ENCODE assay signal across 20 cellular contexts in the genomic region with DNA sequence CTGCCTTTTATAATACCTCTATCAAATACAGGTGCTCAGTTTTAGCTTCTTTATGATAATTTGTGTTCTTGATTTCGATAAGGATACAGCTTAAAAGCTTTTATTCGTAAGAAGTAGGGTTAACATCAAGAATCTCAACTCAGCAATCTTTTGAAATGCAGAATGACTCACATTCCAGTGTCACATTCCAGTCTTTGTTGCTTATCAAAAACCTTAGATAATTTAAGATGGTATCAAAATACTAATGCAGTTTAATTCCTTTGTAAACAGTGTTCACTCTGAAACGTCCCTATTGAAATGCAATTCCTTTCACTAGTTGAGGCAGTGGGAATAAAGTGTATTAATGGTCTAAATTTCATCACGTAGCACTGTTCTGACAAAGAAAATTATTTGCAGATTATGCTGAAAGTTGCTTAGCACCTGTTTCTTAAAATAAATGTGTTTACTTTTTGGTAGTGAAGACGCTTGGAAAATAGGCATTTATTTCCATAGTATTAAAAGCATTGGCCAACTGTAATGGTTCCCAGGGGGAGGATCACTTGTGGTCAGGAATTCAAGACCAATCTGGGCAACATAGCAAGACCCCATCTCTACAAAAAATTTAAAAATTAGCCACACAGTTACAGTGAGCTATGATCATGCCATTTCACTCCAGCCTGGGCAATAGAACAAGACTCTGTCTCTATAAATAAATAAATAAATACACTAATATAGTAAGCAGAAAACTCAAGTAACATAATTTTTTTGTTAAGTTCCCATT. TPM values are rescaled to one million over a fixed set of nuclear protein-coding genes. Genes with fewer than 3 reads are reported as not detected.
A peak's percentile ranks its signal among the peaks of the same experiment; 100 is the strongest.
DNase-seq lines count a peak whose midpoint lies in the region; ATAC-seq and TF ChIP-seq lines count a peak whose summit lies in the region.
"Had no signal": no experiment of that assay in that cellular context is flagged by ENCODE, and none has a peak within 500 bp of the region (broad histone marks: within the 10 kb centered on the region; RNA-seq: fewer than 3 reads in every experiment).

No MANE protein-coding gene starts in this region.

- TF ChIP-seq CTCF in ascending aorta (IDR thresholded peaks at IDR 0.05) = no peak

- no peak overlapping the region for H3K9ac ChIP-seq in HUES48 (ENCODE audit: low read depth, low read length)

- no peaks in the 10 kb centered on the region for H3K27me3 ChIP-seq in HUES48 (ENCODE audit: control insufficient read depth, insufficient read depth, low read length)
- H3K27me3 ChIP-seq in ascending aorta = no peaks in the 10 kb centered on the region
- H3K27me3 ChIP-seq: foreskin keratinocyte had no signal

- H3K9me3 Mint-ChIP-seq in stimulated activated memory B cell treated with anti-CD40 and anti-IgM and Interleukin-4, amounts not matched to agents 10 μg/mL and 1 μg/mL and 100 μg/mL, for 72 hours = no peaks in the 10 kb centered on the region
- H3K9me3 Mint-ChIP-seq: HFFc6 had no signal

- no peaks in the 10 kb centered on the region for H3K36me3 Mint-ChIP-seq in stimulated activated memory B cell treated with anti-CD40 and anti-IgM and Interleukin-4, amounts not matched to agents 10 μg/mL and 1 μg/mL and 100 μg/mL, for 72 hours
- H3K36me3 Mint-ChIP-seq: activated naive CD8-positive, alpha-beta T cell; immature natural killer cell had no signal

- H3K36me3 ChIP-seq in HUES48 (ENCODE audit: control insufficient read depth, insufficient read depth, low read length) (0 out of 2 replicates have a peak, but pooled peaks cover 3% of the 10 kb centered on the region), ascending aorta (peaks cover 0 to 20% of the 10 kb centered on the region in 2 donors)

- ATAC-seq in stimulated activated memory B cell treated with anti-CD40 and anti-IgM and Interleukin-4, amounts not matched to agents 10 μg/mL and 1 μg/mL and 100 μg/mL, for 72 hours = no peak
- ATAC-seq in HG02678 (IDR thresholded peaks at IDR 0.05; ENCODE audit: unreplicated experiment) = no peak
- ATAC-seq: K562 had no signal

- H3K4me1 Mint-ChIP-seq in stimulated activated memory B cell treated with anti-CD40 and anti-IgM and Interleukin-4, amounts not matched to agents 10 μg/mL and 1 μg/mL and 100 μg/mL, for 72 hours = no peaks in the 10 kb centered on the region
- H3K4me1 Mint-ChIP-seq: immature natural killer cell had no signal

- H3K4me1 ChIP-seq in HUES48 (ENCODE audit: control insufficient read depth, insufficient read depth, low read length) (peaks cover 29% of the 10 kb centered on the region), ascending aorta (peaks cover 0 to 25% of the 10 kb centered on the region in 2 donors)

- peak; percentile 47 for DNase-seq in A172 (ENCODE audit: low spot score)
- DNase-seq in ascending aorta (ENCODE audit: low spot score in 2 of 2) = no peak
- peak; percentile 75 for DNase-seq in iris pigment epithelial cell (ENCODE audit: low read depth)
- no peak for DNase-seq in midbrain (lab: John Stamatoyannopoulos, UW)
- no peak for DNase-seq in NCI-H748 treated with DMSO at 0.1 percent for 48 hours (lab: John Stamatoyannopoulos, UW)
- DNase-seq: activated CD4-positive, alpha-beta T cell treated with anti-CD3 and anti-CD28 coated beads for 48 hours; central memory CD4-positive, alpha-beta T cell; foreskin keratinocyte; GDM1; HFFc6; immature natural killer cell; mesenchymal stem cell; NCI-H1417 treated with DMSO at 0.1 percent for 48 hours; SHP77; stimulated activated CD4-positive, alpha-beta T cell treated with anti-CD3 and anti-CD28 coated beads, Interleukin-4, amount 100 ng/mL, for 4 hours had no signal

- H3K27ac ChIP-seq in HUES48 (ENCODE audit: low read depth, low read length) = peak overlapping the region; percentile 34
- peak overlapping the region; percentile 57 to 75 for H3K27ac ChIP-seq in ascending aorta
- H3K27ac ChIP-seq: foreskin keratinocyte had no signal

- no peaks in the 10 kb centered on the region for H3K9me3 ChIP-seq in HUES48 (ENCODE audit: control insufficient read depth, insufficient read depth, low read length)
- H3K9me3 ChIP-seq in ascending aorta = no peaks in the 10 kb centered on the region

- intact Hi-C loops in ascending aorta (cut with DNase I) = no loop called here

- no peak overlapping the region for H3K27ac Mint-ChIP-seq in stimulated activated memory B cell treated with anti-CD40 and anti-IgM and Interleukin-4, amounts not matched to agents 10 μg/mL and 1 μg/mL and 100 μg/mL, for 72 hours
- H3K27ac Mint-ChIP-seq: activated naive CD8-positive, alpha-beta T cell; HFFc6 had no signal

- no peak overlapping the region for H3K4me3 Mint-ChIP-seq in stimulated activated memory B cell treated with anti-CD40 and anti-IgM and Interleukin-4, amounts not matched to agents 10 μg/mL and 1 μg/mL and 100 μg/mL, for 72 hours
- H3K4me3 Mint-ChIP-seq: activated naive CD8-positive, alpha-beta T cell; HFFc6; immature natural killer cell had no signal

- H3K4me3 ChIP-seq in HUES48 (ENCODE audit: low read depth, low read length) = no peak overlapping the region
- H3K4me3 ChIP-seq in ascending aorta = peak overlapping the region in 1 of 2 donors; percentile 35
- H3K4me3 ChIP-seq: K562 had no signal

- H3K27me3 Mint-ChIP-seq in stimulated activated memory B cell treated with anti-CD40 and anti-IgM and Interleukin-4, amounts not matched to agents 10 μg/mL and 1 μg/mL and 100 μg/mL, for 72 hours = peaks cover 9% of the 10 kb centered on the region

RNA-seq across cellular contexts. Expression of a gene that starts 10.1 kb away (rescaled TPM):
- total RNA-seq in A172 (2014; rRNA removed; shearing (Covaris generic)) = 227 and 277 TPM in 2 replicates
- 362 TPM for total RNA-seq in ascending aorta

Comparison
In these comparisons a context has a peak if more than half of its experiments do, and no peak if none do; other contexts are left out.
1. DNase-seq: peak in A172 (single experiment) and iris pigment epithelial cell (single experiment); none in ascending aorta (0 of 2), midbrain (single experiment) and NCI-H748 treated with DMSO at 0.1 percent for 48 hours (single experiment).